9 cellular contexts compared by ENCODE assay signal in the genomic region with DNA sequence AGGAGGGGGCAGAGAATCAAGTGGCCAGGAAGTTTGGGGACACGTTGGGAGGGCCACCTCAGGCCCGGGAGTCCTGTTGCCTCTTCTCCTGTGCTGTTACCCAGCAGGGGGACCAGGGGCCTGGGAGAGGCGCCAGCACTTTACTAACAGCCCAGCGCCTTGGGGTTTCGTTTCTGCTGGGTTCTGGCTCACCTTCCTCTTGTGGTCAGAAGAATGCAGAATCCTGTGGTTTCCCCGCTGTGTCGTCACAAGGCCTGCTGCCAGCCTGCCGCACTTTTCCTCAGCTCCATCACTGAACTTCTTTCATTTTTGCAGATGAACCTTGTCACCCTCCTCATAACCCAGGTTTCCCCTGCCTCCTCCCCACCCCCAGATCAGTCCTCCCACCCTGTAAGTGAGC.
DNase-seq lines count a peak whose midpoint lies in the region; ATAC-seq and TF ChIP-seq lines count a peak whose summit lies in the region.
"Had no signal": no experiment of that assay in that cellular context is flagged by ENCODE, and none has a peak within 500 bp of the region (broad histone marks: within the 10 kb centered on the region; RNA-seq: fewer than 3 reads in every experiment).

No MANE protein-coding gene starts in this region.

- peaks cover 48% of the 10 kb centered on the region for H3K4me1 Mint-ChIP-seq in activated CD8-positive, alpha-beta T cell treated with anti-CD3 and anti-CD28 coated beads, Interleukin-2, amount 10 ng/mL, durations not matched to agents 7 days and 5 days (ENCODE audit: low read depth)
- H3K4me1 Mint-ChIP-seq in mesothelial cell of epicardium = peaks cover 21% of the 10 kb centered on the region

- H4K20me1 ChIP-seq in DND-41 (ENCODE audit: insufficient read depth, low read length) (no peaks in the 10 kb centered on the region), MM.1S (ENCODE audit: insufficient read depth, low read length) (no peaks in the 10 kb centered on the region)

- H3K4me1 ChIP-seq in DND-41 (ENCODE audit: insufficient read depth, low read length) = peaks cover 47% of the 10 kb centered on the region
- H3K4me1 ChIP-seq in MM.1S (ENCODE audit: low read length) = peaks cover 19% of the 10 kb centered on the region
- H3K4me1 ChIP-seq in prostate gland (replicated peaks) = no peaks in the 10 kb centered on the region

- H3K36me3 Mint-ChIP-seq in activated CD8-positive, alpha-beta T cell treated with anti-CD3 and anti-CD28 coated beads, Interleukin-2, amount 10 ng/mL, durations not matched to agents 7 days and 5 days (ENCODE audit: low read depth) = peaks cover 5% of the 10 kb centered on the region
- peaks cover 7% of the 10 kb centered on the region for H3K36me3 Mint-ChIP-seq in mesothelial cell of epicardium

- H3K9me2 ChIP-seq in MM.1S (replicated peaks; ENCODE audit: insufficient read depth, low read length) = no peaks in the 10 kb centered on the region

- no peaks in the 10 kb centered on the region for H3K27me3 Mint-ChIP-seq in activated CD8-positive, alpha-beta T cell treated with anti-CD3 and anti-CD28 coated beads, Interleukin-2, amount 10 ng/mL, durations not matched to agents 7 days and 5 days (ENCODE audit: low read depth)
- H3K27me3 Mint-ChIP-seq in mesothelial cell of epicardium (ENCODE audit: low read depth) = no peaks in the 10 kb centered on the region

- H2AFZ ChIP-seq in DND-41 (ENCODE audit: low read depth, low read length) (0 out of 2 replicates have a peak overlapping the region, but pooled peaks have one; percentile 4), MM.1S (ENCODE audit: low read length) (peak overlapping the region; percentile 88)

- H3K79me2 ChIP-seq in DND-41 (ENCODE audit: insufficient read depth, low read length) = no peaks in the 10 kb centered on the region
- H3K79me2 ChIP-seq in MM.1S (ENCODE audit: low read length) = no peaks in the 10 kb centered on the region

- TF ChIP-seq POLR2A in prostate gland (IDR thresholded peaks at IDR 0.05) = no peak

- H3K27ac Mint-ChIP-seq in activated CD8-positive, alpha-beta T cell treated with anti-CD3 and anti-CD28 coated beads, Interleukin-2, amount 10 ng/mL, durations not matched to agents 7 days and 5 days = peak overlapping the region; percentile 94
- H3K27ac Mint-ChIP-seq in mesothelial cell of epicardium = no peak overlapping the region

- H3K9ac ChIP-seq in DND-41 (ENCODE audit: low read depth, low read length) = peak overlapping the region; percentile 13; the same call in 1 of the 2 replicates
- peak overlapping the region; percentile 46 for H3K9ac ChIP-seq in MM.1S (ENCODE audit: low read length)

- H3K9me3 Mint-ChIP-seq in activated CD8-positive, alpha-beta T cell treated with anti-CD3 and anti-CD28 coated beads, Interleukin-2, amount 10 ng/mL, durations not matched to agents 7 days and 5 days (ENCODE audit: insufficient read depth) = peaks cover 3% of the 10 kb centered on the region
- peaks cover 6% of the 10 kb centered on the region for H3K9me3 Mint-ChIP-seq in mesothelial cell of epicardium

- CTCF ChIA-PET in activated CD8-positive, alpha-beta T cell treated with anti-CD3 and anti-CD28 coated beads, Interleukin-2, amount 10 ng/mL, durations not matched to agents 7 days and 5 days (lab: Charles Lee) = interaction anchor here (0.7 to 7.0 kb wide), 9 partner anchors 11 to 158 kb away, joined by 3 to 202 read pairs (median 4); a partner anchor contains a TSS

- peak; percentile 82 for DNase-seq in DND-41
- peak; percentile 92 for DNase-seq in MM.1S
- peak; percentile 85 for DNase-seq in activated CD8-positive, alpha-beta T cell treated with anti-CD3 and anti-CD28 coated beads, Interleukin-2, amount 10 ng/mL, durations not matched to agents 7 days and 5 days
- peak; percentile 66 for DNase-seq in epithelial cell of proximal tubule (ENCODE audit: low read depth)
- peak; percentile 66 for DNase-seq in prostate gland (ENCODE audit: low spot score)
- no peak for DNase-seq in COLO829 (ENCODE audit: low spot score)
- no peak for DNase-seq in mesothelial cell of epicardium (ENCODE audit: low spot score in 2 of 2, unreplicated experiment in 2 of 2)

- intact Hi-C loops in prostate gland (cut with DNase I) = no loop called here

- H3K4me3 Mint-ChIP-seq in activated CD8-positive, alpha-beta T cell treated with anti-CD3 and anti-CD28 coated beads, Interleukin-2, amount 10 ng/mL, durations not matched to agents 7 days and 5 days = peak overlapping the region; percentile 57
- H3K4me3 Mint-ChIP-seq in mesothelial cell of epicardium = no peak overlapping the region

- H3K27ac ChIP-seq in DND-41 (ENCODE audit: low read length) (peak overlapping the region; percentile 53), MM.1S (ENCODE audit: low read length) (peak overlapping the region; percentile 77), prostate gland (no peak overlapping the region)
- H3K27ac ChIP-seq: SK-N-MC had no signal

- H3K36me3 ChIP-seq in DND-41 (ENCODE audit: insufficient read depth, low read length) (no peaks in the 10 kb centered on the region), MM.1S (replicated peaks; ENCODE audit: insufficient read depth, low read length) (no peaks in the 10 kb centered on the region), prostate gland (no peaks in the 10 kb centered on the region)

- H3K27me3 ChIP-seq in DND-41 (ENCODE audit: insufficient read depth, low read length, poor library complexity) = no peaks in the 10 kb centered on the region
- no peaks in the 10 kb centered on the region for H3K27me3 ChIP-seq in MM.1S (replicated peaks; ENCODE audit: insufficient read depth, low read length)
- no peaks in the 10 kb centered on the region for H3K27me3 ChIP-seq in prostate gland (replicated peaks; ENCODE audit: insufficient read depth)

- H3F3A ChIP-seq in MM.1S (ENCODE audit: insufficient read depth, low read length) = peaks cover 10% of the 10 kb centered on the region

- H3K4me2 ChIP-seq in DND-41 (ENCODE audit: insufficient read depth, low read length) = peak overlapping the region; percentile 61
- H3K4me2 ChIP-seq in MM.1S (ENCODE audit: low read depth, low read length) = peak overlapping the region; percentile 78

- 33% methylated on average over 8 of the region's 8 CpGs for WGBS in prostate gland

- POLR2A ChIA-PET in activated CD8-positive, alpha-beta T cell treated with anti-CD3 and anti-CD28 coated beads, Interleukin-2, amount 10 ng/mL, durations not matched to agents 7 days and 5 days (lab: Charles Lee) = interaction anchor here (0.6 to 1.2 kb wide), 3 partner anchors 53 to 190 kb away, joined by 3 read pairs; a partner anchor contains a TSS

- H3K9me3 ChIP-seq in DND-41 (ENCODE audit: insufficient read depth, low read length, severe bottlenecking) (no peaks in the 10 kb centered on the region), MM.1S (replicated peaks; ENCODE audit: insufficient read depth, low read length) (no peaks in the 10 kb centered on the region), prostate gland (no peaks in the 10 kb centered on the region)

- ATAC-seq in DND-41 (ENCODE audit: insufficient read depth, low read depth) (peak; percentile 83), GM21723 (IDR thresholded peaks at IDR 0.05; ENCODE audit: unreplicated experiment) (peak; percentile 54)
- peak; percentile 56 for ATAC-seq in activated CD8-positive, alpha-beta T cell treated with anti-CD3 and anti-CD28 coated beads, Interleukin-2, amount 10 ng/mL, durations not matched to agents 7 days and 5 days

- TF ChIP-seq CTCF in DND-41 (IDR thresholded peaks at IDR 0.05; ENCODE audit: borderline replicate concordance, extremely low read depth, low read length, poor library complexity, severe bottlenecking) = peak; percentile 12
- peak; percentile 31 for TF ChIP-seq CTCF in MM.1S (IDR thresholded peaks at IDR 0.05; ENCODE audit: low read length)
- TF ChIP-seq CTCF in epithelial cell of proximal tubule (conservative IDR thresholded peaks at IDR 0.05; ENCODE audit: low read depth, low read length) = no peak
- TF ChIP-seq CTCF in prostate gland (IDR thresholded peaks at IDR 0.05) = no peak
- TF ChIP-seq CTCF in mesothelial cell of epicardium (IDR thresholded peaks at IDR 0.05; ENCODE audit: unreplicated experiment) = no peak

- H3K4me3 ChIP-seq in DND-41 (ENCODE audit: low read depth in 1 of 2, low read length in 2 of 2) (peak overlapping the region in 1 of 2 experiments; percentile 28; a peak in 2 of 4 replicates), MM.1S (ENCODE audit: low read length) (peak overlapping the region; percentile 40), epithelial cell of proximal tubule (ENCODE audit: low read depth, low read length) (no peak overlapping the region), prostate gland (no peak overlapping the region)
- H3K4me3 ChIP-seq: SK-N-MC had no signal

Comparison
In these comparisons a context has a peak if more than half of its experiments do, and no peak if none do; other contexts are left out.
1. DNase-seq: peak in DND-41 (single experiment), MM.1S (single experiment), activated CD8-positive, alpha-beta T cell treated with anti-CD3 and anti-CD28 coated beads, Interleukin-2, amount 10 ng/mL, durations not matched to agents 7 days and 5 days (single experiment), epithelial cell of proximal tubule (single experiment) and prostate gland (single experiment); none in COLO829 (single experiment) and mesothelial cell of epicardium (0 of 2).
2. H3K27ac ChIP-seq: peak in DND-41 (single experiment) and MM.1S (single experiment); none in prostate gland (0 of 2).
3. CTCF ChIP-seq: peak in DND-41 (single experiment) and MM.1S (single experiment); none in epithelial cell of proximal tubule (single experiment), prostate gland (0 of 4) and mesothelial cell of epicardium (single experiment).
4. Peak in every context shown above with its lines, with median percentiles within 50 percentile points of each other: ATAC-seq.